ENCODE assay signal across 9 cellular contexts in the genomic region with DNA sequence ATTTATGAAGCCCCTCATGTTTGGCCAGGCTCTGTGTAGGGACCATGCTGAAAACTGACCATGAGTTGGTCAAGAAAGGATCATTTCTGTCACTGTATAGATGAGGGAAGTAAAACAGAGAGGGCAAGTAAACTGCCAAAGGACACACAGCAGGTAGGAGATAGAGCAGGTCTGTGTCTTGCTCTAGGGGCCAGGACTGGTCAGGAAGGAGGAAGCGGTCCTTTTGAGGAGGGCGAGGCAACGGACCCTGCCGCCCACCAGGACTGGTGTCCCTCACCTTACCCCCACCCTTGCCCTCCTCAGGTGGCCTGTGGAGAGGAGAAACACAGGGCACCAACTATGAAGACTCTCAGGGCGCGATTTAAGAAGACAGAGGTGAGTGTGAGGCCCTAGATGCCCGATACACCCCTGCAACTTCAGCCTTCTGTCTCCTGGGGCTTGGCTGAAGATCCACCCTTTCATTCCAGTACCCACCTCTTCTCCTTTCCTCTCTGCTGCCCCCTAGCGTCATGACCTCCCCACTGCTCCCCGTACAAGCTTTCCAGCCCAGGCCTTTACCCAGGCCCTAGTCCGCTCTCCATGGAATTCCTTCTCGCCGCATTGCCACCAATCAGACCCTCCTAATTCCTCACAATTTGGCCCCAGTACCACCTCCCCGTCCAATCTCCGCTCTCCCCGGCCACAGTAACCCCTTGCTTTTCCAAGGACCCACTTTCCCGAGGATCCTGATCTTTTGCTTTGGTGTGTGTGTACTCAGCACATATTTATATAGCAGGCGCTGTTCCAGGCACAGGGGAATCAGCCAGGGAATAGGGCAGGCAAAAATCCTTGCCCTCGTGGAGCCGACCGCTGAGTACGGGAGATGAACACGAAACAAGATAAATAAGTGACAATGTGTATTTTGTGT. TPM values are rescaled to one million over a fixed set of nuclear protein-coding genes. Genes with fewer than 3 reads are reported as not detected.
A peak's percentile ranks its signal among the peaks of the same experiment; 100 is the strongest.
DNase-seq lines count a peak whose midpoint lies in the region; ATAC-seq, FAIRE-seq and TF ChIP-seq lines count a peak whose summit lies in the region.
"Had no signal": no experiment of that assay in that cellular context is flagged by ENCODE, and none has a peak within 500 bp of the region (broad histone marks: within the 10 kb centered on the region; RNA-seq: fewer than 3 reads in every experiment).

No MANE protein-coding gene starts in this region.

- in situ Hi-C loops in SK-MEL-5 (cut with HindIII; ENCODE audit: low pct_unique_long_range_greater_than_20kb, low sequenced_read_pairs), result no loop called here

- no peak for ATAC-seq in HG02840 (IDR thresholded peaks at IDR 0.05; ENCODE audit: low FRiP score, unreplicated experiment)

- intact Hi-C loops in posterior vena cava (cut with DNase I), result no loop called here

- TF ChIP-seq CTCF in glutamatergic neuron (IDR thresholded peaks at IDR 0.05; ENCODE audit: partially characterized antibody, unreplicated experiment), result peak; percentile 82

- DNase-seq in DMS53 (lab: John Stamatoyannopoulos, UW), result peak; percentile 81
- DNase-seq in LoVo (ENCODE audit: low spot score), result peak; percentile 68
- DNase-seq in SK-MEL-5 (ENCODE audit: low read depth, low spot score), result peak; percentile 83
- peak; percentile 65 for DNase-seq in activated gamma-delta T cell treated with anti-CD3 and anti-CD28 coated beads, Interleukin-2, amount 50 U/mL, for 16 hours (ENCODE audit: low read depth)
- peak; percentile 92 for DNase-seq in glutamatergic neuron
- peak; percentile 88 for DNase-seq in posterior vena cava (ENCODE audit: low spot score)
- DNase-seq in urothelium cell line (ENCODE audit: low spot score), result peak; percentile 67

- H3K4me3 Mint-ChIP-seq in glutamatergic neuron (ENCODE audit: unreplicated experiment), result peak overlapping the region; percentile 49

- no peaks in the 10 kb centered on the region for H3K36me3 Mint-ChIP-seq in glutamatergic neuron (ENCODE audit: unreplicated experiment)

- H3K27me3 Mint-ChIP-seq in glutamatergic neuron (ENCODE audit: unreplicated experiment), result peaks cover 15% of the 10 kb centered on the region

- peaks cover 13% of the 10 kb centered on the region for H3K9me3 Mint-ChIP-seq in glutamatergic neuron (ENCODE audit: unreplicated experiment)

- no peak for FAIRE-seq in urothelium cell line (lab: Jason Lieb, UNC)
- FAIRE-seq: TTC549 had no signal

- peaks cover 7% of the 10 kb centered on the region for H3K4me1 Mint-ChIP-seq in glutamatergic neuron (ENCODE audit: low read depth, unreplicated experiment)

- H3K27ac Mint-ChIP-seq in glutamatergic neuron (ENCODE audit: unreplicated experiment), result peak overlapping the region; percentile 33

RNA-seq across cellular contexts. Expression of gene ANKRD24, which starts 3.9 kb away (rescaled TPM):
- 0.05 and 0.16 TPM in 2 replicates for total RNA-seq in SK-MEL-5 (2014; rRNA removed; shearing (Covaris generic))
- 0.15 and 0.55 TPM in 2 replicates for polyA plus RNA-seq in SK-MEL-5 (2015; cell fraction: cytosol; rRNA removed)
- polyA plus RNA-seq in SK-MEL-5 (2015; cell fraction: nucleus; rRNA removed), result 0.30 and 2.0 TPM in 2 replicates
- total RNA-seq in glutamatergic neuron (ENCODE audit: unreplicated experiment) (6.1 TPM), posterior vena cava (under 1 TPM; 0.69 to 1.00 TPM)

RNA-seq across cellular contexts. Expression of gene SIRT6, which starts 4.0 kb away (rescaled TPM):
- 10.0 and 12.1 TPM in 2 replicates for total RNA-seq in SK-MEL-5 (2014; rRNA removed; shearing (Covaris generic))
- polyA plus RNA-seq in SK-MEL-5 (2015; cell fraction: cytosol; rRNA removed), result 29.4 and 32.2 TPM in 2 replicates
- polyA plus RNA-seq in SK-MEL-5 (2015; cell fraction: nucleus; rRNA removed), result 64.6 and 142 TPM in 2 replicates
- 48.3 TPM for total RNA-seq in glutamatergic neuron (ENCODE audit: unreplicated experiment)
- 10 to 100 TPM; 16.4 to 18.4 TPM for total RNA-seq in posterior vena cava

RNA-seq across cellular contexts. Expression of gene CREB3L3, which starts 32.9 kb away (rescaled TPM):
- total RNA-seq in SK-MEL-5 (2014; rRNA removed; shearing (Covaris generic)), result not detected in 2 replicates
- polyA plus RNA-seq in SK-MEL-5 (2015; cell fraction: cytosol; rRNA removed), result not detected in 2 replicates
- polyA plus RNA-seq in SK-MEL-5 (2015; cell fraction: nucleus; rRNA removed), result not detected in 2 replicates
- total RNA-seq in glutamatergic neuron (ENCODE audit: unreplicated experiment) (not detected), posterior vena cava (not detected)

RNA-seq across cellular contexts. Expression of gene EBI3, which starts 43.0 kb away (rescaled TPM):
- total RNA-seq in SK-MEL-5 (2014; rRNA removed; shearing (Covaris generic)), result not detected in 2 replicates
- 0.07 and 0.08 TPM in 2 replicates for polyA plus RNA-seq in SK-MEL-5 (2015; cell fraction: cytosol; rRNA removed)
- not detected in 2 replicates for polyA plus RNA-seq in SK-MEL-5 (2015; cell fraction: nucleus; rRNA removed)
- total RNA-seq in glutamatergic neuron (ENCODE audit: unreplicated experiment), result not detected
- total RNA-seq in posterior vena cava, result 1 to 10 TPM; 2.0 to 4.6 TPM
